1 cellular context compared by ENCODE assay signal in genomic region chr6:145704153-145704781, GRCh38.
TF ChIP-seq lines count a peak whose summit lies in the region.

No MANE protein-coding gene starts in this region.

TF ChIP-seq in K562, 482 proteins besides CTCF, POLR2A, EP300 and RAD21 (continued from another document):
- TF ChIP-seq, protein P1, sequence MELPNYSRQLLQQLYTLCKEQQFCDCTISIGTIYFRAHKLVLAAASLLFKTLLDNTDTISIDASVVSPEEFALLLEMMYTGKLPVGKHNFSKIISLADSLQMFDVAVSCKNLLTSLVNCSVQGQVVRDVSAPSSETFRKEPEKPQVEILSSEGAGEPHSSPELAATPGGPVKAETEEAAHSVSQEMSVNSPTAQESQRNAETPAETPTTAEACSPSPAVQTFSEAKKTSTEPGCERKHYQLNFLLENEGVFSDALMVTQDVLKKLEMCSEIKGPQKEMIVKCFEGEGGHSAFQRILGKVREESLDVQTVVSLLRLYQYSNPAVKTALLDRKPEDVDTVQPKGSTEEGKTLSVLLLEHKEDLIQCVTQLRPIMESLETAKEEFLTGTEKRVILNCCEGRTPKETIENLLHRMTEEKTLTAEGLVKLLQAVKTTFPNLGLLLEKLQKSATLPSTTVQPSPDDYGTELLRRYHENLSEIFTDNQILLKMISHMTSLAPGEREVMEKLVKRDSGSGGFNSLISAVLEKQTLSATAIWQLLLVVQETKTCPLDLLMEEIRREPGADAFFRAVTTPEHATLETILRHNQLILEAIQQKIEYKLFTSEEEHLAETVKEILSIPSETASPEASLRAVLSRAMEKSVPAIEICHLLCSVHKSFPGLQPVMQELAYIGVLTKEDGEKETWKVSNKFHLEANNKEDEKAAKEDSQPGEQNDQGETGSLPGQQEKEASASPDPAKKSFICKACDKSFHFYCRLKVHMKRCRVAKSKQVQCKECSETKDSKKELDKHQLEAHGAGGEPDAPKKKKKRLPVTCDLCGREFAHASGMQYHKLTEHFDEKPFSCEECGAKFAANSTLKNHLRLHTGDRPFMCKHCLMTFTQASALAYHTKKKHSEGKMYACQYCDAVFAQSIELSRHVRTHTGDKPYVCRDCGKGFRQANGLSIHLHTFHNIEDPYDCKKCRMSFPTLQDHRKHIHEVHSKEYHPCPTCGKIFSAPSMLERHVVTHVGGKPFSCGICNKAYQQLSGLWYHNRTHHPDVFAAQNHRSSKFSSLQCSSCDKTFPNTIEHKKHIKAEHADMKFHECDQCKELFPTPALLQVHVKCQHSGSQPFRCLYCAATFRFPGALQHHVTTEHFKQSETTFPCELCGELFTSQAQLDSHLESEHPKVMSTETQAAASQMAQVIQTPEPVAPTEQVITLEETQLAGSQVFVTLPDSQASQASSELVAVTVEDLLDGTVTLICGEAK (IDR thresholded peaks at IDR 0.05) = no peak
- TF ChIP-seq, protein P1 (CRISPR knock-in tag; IDR thresholded peaks at IDR 0.05) = no peak
- TF ChIP-seq HNRNPUL1 (IDR thresholded peaks at IDR 0.05; ENCODE audit: low read length) = no peak
- TF ChIP-seq, protein P2, sequence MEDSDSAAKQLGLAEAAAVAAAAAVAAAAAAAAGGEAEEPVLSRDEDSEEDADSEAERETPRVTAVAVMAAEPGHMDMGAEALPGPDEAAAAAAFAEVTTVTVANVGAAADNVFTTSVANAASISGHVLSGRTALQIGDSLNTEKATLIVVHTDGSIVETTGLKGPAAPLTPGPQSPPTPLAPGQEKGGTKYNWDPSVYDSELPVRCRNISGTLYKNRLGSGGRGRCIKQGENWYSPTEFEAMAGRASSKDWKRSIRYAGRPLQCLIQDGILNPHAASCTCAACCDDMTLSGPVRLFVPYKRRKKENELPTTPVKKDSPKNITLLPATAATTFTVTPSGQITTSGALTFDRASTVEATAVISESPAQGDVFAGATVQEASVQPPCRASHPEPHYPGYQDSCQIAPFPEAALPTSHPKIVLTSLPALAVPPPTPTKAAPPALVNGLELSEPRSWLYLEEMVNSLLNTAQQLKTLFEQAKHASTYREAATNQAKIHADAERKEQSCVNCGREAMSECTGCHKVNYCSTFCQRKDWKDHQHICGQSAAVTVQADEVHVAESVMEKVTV (CRISPR knock-in tag; IDR thresholded peaks at IDR 0.05) = peak; percentile 50
